In the genomic region with DNA sequence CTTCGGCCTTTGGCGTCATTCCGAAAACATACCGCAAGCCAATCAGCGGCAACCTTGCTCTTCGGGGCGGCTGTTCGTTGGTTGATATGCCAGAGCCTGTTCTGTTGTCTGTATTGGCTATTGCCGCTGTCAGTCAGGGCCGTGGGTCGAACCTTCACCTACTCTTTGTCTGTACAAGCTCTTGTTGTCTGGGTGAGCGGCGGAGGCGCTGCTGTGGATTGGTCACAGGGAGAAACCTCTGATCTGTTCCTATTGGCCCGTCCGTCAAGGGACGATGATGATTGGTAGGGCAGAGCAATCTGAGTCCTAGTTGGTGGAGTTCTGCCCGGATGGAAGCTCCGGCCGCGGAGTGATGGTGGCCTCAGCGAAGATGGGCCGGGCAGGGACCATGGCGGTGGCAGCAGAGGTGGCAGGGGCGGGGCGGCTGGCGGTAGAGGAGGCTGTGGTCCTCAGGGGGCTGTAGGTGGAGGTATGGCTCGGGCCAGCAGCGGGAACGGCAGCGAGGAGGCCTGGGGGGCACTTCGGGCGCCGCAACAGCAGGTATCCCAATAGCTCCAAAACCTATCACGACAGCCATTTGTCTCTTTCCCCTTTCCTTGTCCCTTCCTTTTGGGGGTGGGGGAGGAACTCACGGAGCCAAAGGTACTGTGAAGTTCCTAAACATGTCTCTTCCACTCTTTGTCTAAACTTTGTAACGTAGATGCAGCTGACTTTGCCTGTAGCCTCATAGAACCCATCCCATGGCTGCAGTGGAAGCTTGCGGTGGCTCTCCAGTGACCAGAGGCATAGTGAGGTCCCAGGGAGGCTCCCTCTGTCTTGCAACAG, we compare ENCODE assay signal across 1 cellular context.
TF ChIP-seq lines count a peak whose summit lies in the region.

WBP1 (plus strand) TSS at position 307 of the 825 bp plus-strand sequence; CDS start at position 472, 165 bp downstream.

TF ChIP-seq in HepG2, 621 proteins besides CTCF, POLR2A, EP300 and RAD21 (continued from another document and continues in another):
- TF ChIP-seq, protein P1, sequence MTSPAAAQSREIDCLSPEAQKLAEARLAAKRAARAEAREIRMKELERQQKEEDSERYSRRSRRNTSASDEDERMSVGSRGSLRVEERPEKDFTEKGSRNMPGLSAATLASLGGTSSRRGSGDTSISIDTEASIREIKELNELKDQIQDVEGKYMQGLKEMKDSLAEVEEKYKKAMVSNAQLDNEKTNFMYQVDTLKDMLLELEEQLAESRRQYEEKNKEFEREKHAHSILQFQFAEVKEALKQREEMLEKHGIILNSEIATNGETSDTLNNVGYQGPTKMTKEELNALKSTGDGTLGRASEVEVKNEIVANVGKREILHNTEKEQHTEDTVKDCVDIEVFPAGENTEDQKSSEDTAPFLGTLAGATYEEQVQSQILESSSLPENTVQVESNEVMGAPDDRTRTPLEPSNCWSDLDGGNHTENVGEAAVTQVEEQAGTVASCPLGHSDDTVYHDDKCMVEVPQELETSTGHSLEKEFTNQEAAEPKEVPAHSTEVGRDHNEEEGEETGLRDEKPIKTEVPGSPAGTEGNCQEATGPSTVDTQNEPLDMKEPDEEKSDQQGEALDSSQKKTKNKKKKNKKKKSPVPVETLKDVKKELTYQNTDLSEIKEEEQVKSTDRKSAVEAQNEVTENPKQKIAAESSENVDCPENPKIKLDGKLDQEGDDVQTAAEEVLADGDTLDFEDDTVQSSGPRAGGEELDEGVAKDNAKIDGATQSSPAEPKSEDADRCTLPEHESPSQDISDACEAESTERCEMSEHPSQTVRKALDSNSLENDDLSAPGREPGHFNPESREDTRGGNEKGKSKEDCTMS (CRISPR knock-in tag; conservative IDR thresholded peaks at IDR 0.05): no peak
- peak; percentile 35; the same call in 1 of the 2 replicates for TF ChIP-seq ZNF34 (CRISPR knock-in tag; IDR thresholded peaks at IDR 0.05; ENCODE audit: borderline replicate concordance)
- peak; percentile 87 for TF ChIP-seq DR1 (CRISPR knock-in tag; IDR thresholded peaks at IDR 0.05)
- TF ChIP-seq NR0B2 (CRISPR knock-in tag; IDR thresholded peaks at IDR 0.05): no peak
- TF ChIP-seq ZNF296 (CRISPR knock-in tag; conservative IDR thresholded peaks at IDR 0.05): no peak
- TF ChIP-seq, protein P2, sequence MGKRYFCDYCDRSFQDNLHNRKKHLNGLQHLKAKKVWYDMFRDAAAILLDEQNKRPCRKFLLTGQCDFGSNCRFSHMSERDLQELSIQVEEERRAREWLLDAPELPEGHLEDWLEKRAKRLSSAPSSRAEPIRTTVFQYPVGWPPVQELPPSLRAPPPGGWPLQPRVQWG (CRISPR knock-in tag; IDR thresholded peaks at IDR 0.05; ENCODE audit: borderline replicate concordance, low read depth): no peak
- no peak for TF ChIP-seq ZNF331 (CRISPR knock-in tag; IDR thresholded peaks at IDR 0.05)
- TF ChIP-seq, protein P3, sequence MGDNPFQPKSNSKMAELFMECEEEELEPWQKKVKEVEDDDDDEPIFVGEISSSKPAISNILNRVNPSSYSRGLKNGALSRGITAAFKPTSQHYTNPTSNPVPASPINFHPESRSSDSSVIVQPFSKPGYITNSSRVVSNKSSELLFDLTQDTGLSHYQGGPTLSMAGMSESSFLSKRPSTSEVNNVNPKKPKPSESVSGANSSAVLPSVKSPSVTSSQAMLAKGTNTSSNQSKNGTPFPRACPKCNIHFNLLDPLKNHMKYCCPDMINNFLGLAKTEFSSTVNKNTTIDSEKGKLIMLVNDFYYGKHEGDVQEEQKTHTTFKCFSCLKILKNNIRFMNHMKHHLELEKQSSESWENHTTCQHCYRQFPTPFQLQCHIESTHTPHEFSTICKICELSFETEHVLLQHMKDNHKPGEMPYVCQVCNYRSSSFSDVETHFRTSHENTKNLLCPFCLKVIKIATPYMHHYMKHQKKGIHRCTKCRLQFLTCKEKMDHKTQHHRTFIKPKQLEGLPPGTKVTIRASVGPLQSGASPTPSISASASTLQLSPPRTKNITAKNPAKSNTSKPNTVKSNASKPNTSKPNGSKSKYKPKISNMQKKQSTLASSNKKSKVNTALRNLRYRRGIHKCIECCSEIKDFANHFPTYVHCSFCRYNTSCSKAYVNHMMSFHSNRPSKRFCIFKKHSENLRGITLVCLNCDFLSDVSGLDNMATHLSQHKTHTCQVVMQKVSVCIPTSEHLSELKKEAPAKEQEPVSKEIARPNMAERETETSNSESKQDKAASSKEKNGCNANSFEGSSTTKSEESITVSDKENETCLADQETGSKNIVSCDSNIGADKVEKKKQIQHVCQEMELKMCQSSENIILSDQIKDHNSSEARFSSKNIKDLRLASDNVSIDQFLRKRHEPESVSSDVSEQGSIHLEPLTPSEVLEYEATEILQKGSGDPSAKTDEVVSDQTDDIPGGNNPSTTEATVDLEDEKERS (CRISPR knock-in tag; IDR thresholded peaks at IDR 0.05): no peak
- TF ChIP-seq, protein P4, sequence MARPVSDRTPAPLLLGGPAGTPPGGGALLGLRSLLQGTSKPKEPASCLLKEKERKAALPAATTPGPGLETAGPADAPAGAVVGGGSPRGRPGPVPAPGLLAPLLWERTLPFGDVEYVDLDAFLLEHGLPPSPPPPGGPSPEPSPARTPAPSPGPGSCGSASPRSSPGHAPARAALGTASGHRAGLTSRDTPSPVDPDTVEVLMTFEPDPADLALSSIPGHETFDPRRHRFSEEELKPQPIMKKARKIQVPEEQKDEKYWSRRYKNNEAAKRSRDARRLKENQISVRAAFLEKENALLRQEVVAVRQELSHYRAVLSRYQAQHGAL (CRISPR knock-in tag; IDR thresholded peaks at IDR 0.05; ENCODE audit: not compliant biosample characterization): no peak
- no peak for TF ChIP-seq ATF3 (CRISPR knock-in tag; IDR thresholded peaks at IDR 0.05)
- no peak for TF ChIP-seq MAF1 (CRISPR knock-in tag; IDR thresholded peaks at IDR 0.05; ENCODE audit: borderline replicate concordance)
- TF ChIP-seq HNRNPUL1 (IDR thresholded peaks at IDR 0.05; ENCODE audit: low read depth, low read length): no peak
- TF ChIP-seq KLF15 (CRISPR knock-in tag; IDR thresholded peaks at IDR 0.05; ENCODE audit: borderline replicate concordance): no peak
- TF ChIP-seq ZIK1 (CRISPR knock-in tag; IDR thresholded peaks at IDR 0.05; ENCODE audit: borderline replicate concordance, low read depth): 0 out of 2 replicates have a peak, but pooled peaks have one; percentile 12
- no peak for TF ChIP-seq STAT5B (CRISPR knock-in tag; IDR thresholded peaks at IDR 0.05)
- TF ChIP-seq, protein P5, sequence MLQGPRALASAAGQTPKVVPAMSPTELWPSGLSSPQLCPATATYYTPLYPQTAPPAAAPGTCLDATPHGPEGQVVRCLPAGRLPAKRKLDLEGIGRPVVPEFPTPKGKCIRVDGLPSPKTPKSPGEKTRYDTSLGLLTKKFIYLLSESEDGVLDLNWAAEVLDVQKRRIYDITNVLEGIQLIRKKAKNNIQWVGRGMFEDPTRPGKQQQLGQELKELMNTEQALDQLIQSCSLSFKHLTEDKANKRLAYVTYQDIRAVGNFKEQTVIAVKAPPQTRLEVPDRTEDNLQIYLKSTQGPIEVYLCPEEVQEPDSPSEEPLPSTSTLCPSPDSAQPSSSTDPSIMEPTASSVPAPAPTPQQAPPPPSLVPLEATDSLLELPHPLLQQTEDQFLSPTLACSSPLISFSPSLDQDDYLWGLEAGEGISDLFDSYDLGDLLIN (CRISPR knock-in tag; IDR thresholded peaks at IDR 0.05; ENCODE audit: borderline replicate concordance): no peak
- no peak for TF ChIP-seq DPF2 (CRISPR knock-in tag; IDR thresholded peaks at IDR 0.05; ENCODE audit: borderline replicate concordance, low read depth)
- no peak for TF ChIP-seq ZNF839 (CRISPR knock-in tag; IDR thresholded peaks at IDR 0.05; ENCODE audit: borderline replicate concordance)
- TF ChIP-seq ZNF549 (CRISPR knock-in tag; IDR thresholded peaks at IDR 0.05): no peak
- TF ChIP-seq GZF1 (CRISPR knock-in tag; IDR thresholded peaks at IDR 0.05): no peak
- TF ChIP-seq, protein P6, sequence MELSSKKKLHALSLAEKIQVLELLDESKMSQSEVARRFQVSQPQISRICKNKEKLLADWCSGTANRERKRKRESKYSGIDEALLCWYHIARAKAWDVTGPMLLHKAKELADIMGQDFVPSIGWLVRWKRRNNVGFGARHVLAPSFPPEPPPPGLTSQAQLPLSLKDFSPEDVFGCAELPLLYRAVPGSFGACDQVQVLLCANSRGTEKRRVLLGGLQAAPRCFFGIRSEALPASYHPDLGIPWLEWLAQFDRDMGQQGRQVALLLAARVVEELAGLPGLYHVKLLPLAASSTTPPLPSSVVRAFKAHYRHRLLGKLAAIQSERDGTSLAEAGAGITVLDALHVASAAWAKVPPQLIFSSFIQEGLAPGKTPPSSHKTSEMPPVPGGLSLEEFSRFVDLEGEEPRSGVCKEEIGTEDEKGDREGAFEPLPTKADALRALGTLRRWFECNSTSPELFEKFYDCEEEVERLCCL (CRISPR knock-in tag; IDR thresholded peaks at IDR 0.05; ENCODE audit: borderline replicate concordance): no peak
- TF ChIP-seq, protein P7, sequence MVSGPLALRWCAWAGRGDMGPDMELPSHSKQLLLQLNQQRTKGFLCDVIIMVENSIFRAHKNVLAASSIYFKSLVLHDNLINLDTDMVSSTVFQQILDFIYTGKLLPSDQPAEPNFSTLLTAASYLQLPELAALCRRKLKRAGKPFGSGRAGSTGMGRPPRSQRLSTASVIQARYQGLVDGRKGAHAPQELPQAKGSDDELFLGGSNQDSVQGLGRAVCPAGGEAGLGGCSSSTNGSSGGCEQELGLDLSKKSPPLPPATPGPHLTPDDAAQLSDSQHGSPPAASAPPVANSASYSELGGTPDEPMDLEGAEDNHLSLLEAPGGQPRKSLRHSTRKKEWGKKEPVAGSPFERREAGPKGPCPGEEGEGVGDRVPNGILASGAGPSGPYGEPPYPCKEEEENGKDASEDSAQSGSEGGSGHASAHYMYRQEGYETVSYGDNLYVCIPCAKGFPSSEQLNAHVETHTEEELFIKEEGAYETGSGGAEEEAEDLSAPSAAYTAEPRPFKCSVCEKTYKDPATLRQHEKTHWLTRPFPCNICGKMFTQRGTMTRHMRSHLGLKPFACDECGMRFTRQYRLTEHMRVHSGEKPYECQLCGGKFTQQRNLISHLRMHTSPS (CRISPR knock-in tag; IDR thresholded peaks at IDR 0.05; ENCODE audit: low read depth): no peak; the same call in 1 of the 2 replicates
- no peak for TF ChIP-seq ZNF136 (CRISPR knock-in tag; IDR thresholded peaks at IDR 0.05; ENCODE audit: low read depth)
- TF ChIP-seq ZNF225 (CRISPR knock-in tag; IDR thresholded peaks at IDR 0.05): no peak
- TF ChIP-seq ZBTB3 (CRISPR knock-in tag; IDR thresholded peaks at IDR 0.05; ENCODE audit: borderline replicate concordance, low read depth): no peak
- peak; percentile 93 for TF ChIP-seq GATAD1 (CRISPR knock-in tag; IDR thresholded peaks at IDR 0.05)
- TF ChIP-seq KDM4B (CRISPR knock-in tag; IDR thresholded peaks at IDR 0.05): no peak
- TF ChIP-seq NFIB (CRISPR knock-in tag; IDR thresholded peaks at IDR 0.05; ENCODE audit: borderline replicate concordance): no peak
- no peak for TF ChIP-seq NFKB2 (CRISPR knock-in tag; IDR thresholded peaks at IDR 0.05; ENCODE audit: borderline replicate concordance)
- no peak for TF ChIP-seq HHEX (CRISPR knock-in tag; IDR thresholded peaks at IDR 0.05)
- TF ChIP-seq HES4 (CRISPR knock-in tag; IDR thresholded peaks at IDR 0.05; ENCODE audit: borderline replicate concordance): no peak
- no peak for TF ChIP-seq KDM3A (CRISPR knock-in tag; IDR thresholded peaks at IDR 0.05; ENCODE audit: low read depth)
- TF ChIP-seq, protein P8, sequence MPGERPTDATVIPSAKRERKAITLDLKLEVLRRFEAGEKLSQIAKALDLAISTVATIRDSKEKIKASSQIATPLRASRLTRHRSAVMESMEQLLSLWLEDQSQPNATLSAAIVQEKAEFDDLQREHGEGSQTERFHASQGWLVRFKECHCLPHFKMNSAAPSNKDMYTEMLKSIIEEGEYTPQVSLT (CRISPR knock-in tag; IDR thresholded peaks at IDR 0.05; ENCODE audit: borderline replicate concordance, low read depth): no peak
- no peak for TF ChIP-seq ONECUT2 (CRISPR knock-in tag; IDR thresholded peaks at IDR 0.05)
- TF ChIP-seq, protein P9, sequence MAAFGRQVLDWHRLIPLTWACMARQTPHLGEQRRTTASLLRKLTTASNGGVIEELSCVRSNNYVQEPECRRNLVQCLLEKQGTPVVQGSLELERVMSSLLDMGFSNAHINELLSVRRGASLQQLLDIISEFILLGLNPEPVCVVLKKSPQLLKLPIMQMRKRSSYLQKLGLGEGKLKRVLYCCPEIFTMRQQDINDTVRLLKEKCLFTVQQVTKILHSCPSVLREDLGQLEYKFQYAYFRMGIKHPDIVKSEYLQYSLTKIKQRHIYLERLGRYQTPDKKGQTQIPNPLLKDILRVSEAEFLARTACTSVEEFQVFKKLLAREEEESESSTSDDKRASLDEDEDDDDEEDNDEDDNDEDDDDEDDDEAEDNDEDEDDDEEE (CRISPR knock-in tag; IDR thresholded peaks at IDR 0.05): no peak
- no peak; the same call in 1 of the 2 replicates for TF ChIP-seq TGIF2 (CRISPR knock-in tag; IDR thresholded peaks at IDR 0.05)
- no peak for TF ChIP-seq TFE3 (CRISPR knock-in tag; IDR thresholded peaks at IDR 0.05)
- no peak for TF ChIP-seq ZNF746 (CRISPR knock-in tag; IDR thresholded peaks at IDR 0.05)
- no peak for TF ChIP-seq HNRNPLL (IDR thresholded peaks at IDR 0.05; ENCODE audit: low read depth, low read length, poor library complexity, severe bottlenecking)
- TF ChIP-seq RXRA (CRISPR knock-in tag; IDR thresholded peaks at IDR 0.05): 0 out of 2 replicates have a peak, but pooled peaks have one; percentile 21
- TF ChIP-seq NCOR1 (IDR thresholded peaks at IDR 0.05; ENCODE audit: borderline replicate concordance, low read length): peak; percentile 54; the same call in 1 of the 2 replicates
- peak; percentile 8; the same call in 1 of the 2 replicates for TF ChIP-seq AKAP8 (CRISPR knock-in tag; IDR thresholded peaks at IDR 0.05)
- TF ChIP-seq SAP130 (CRISPR knock-in tag; IDR thresholded peaks at IDR 0.05; ENCODE audit: low read depth): peak; percentile 71
- TF ChIP-seq PAX8 (CRISPR knock-in tag; IDR thresholded peaks at IDR 0.05; ENCODE audit: borderline replicate concordance): no peak; the same call in 1 of the 2 replicates
